1 cellular context compared by ENCODE assay signal in genomic region chr11:1260023-1260501, GRCh38.
TF ChIP-seq lines count a peak whose summit lies in the region.

No MANE protein-coding gene starts in this region.

TF ChIP-seq in GM12878, 131 proteins besides CTCF, POLR2A, EP300 and RAD21 (continued from another document):
- TF ChIP-seq ZNF274 (IDR thresholded peaks at IDR 0.05; ENCODE audit: insufficient read depth, insufficient read length) = no peak
- no peak for TF ChIP-seq RAD51 (IDR thresholded peaks at IDR 0.05)
- no peak for TF ChIP-seq EED (IDR thresholded peaks at IDR 0.05; ENCODE audit: low read depth)
- no peak for TF ChIP-seq NR2C1 (IDR thresholded peaks at IDR 0.05)
- TF ChIP-seq RELA (IDR thresholded peaks at IDR 0.05; ENCODE audit: borderline replicate concordance, partially characterized antibody) = no peak
- no peak for TF ChIP-seq IKZF2 (IDR thresholded peaks at IDR 0.05)
- TF ChIP-seq NR2F1 (conservative IDR thresholded peaks at IDR 0.05) = no peak
- no peak for TF ChIP-seq GATAD2B (conservative IDR thresholded peaks at IDR 0.05; ENCODE audit: low read depth)
